ENCODE assay signal across 8 cellular contexts in genomic region chr12:67943295-67943892, GRCh38. TPM values are rescaled to one million over a fixed set of nuclear protein-coding genes. Genes with fewer than 3 reads are reported as not detected.
DNase-seq lines count a peak whose midpoint lies in the region; ATAC-seq and TF ChIP-seq lines count a peak whose summit lies in the region.

No MANE protein-coding gene starts in this region.

- intact Hi-C loops in transverse colon (cut with DNase I; ENCODE audit: low total_unique reads) = loop anchor here (10.0 kb wide), 1 partner anchor 519 kb away; no protein-coding TSS in a partner anchor

- ATAC-seq in GM18907 (IDR thresholded peaks at IDR 0.05; ENCODE audit: unreplicated experiment) = peak; percentile 76
- ATAC-seq in activated T-cell treated with anti-CD3 and anti-CD28 coated beads, Interleukin-2, amount 50 U/mL, for 4 hours = peak; percentile 69 to 80

- H3K27ac ChIP-seq in transverse colon = peak overlapping the region in 1 of 4 donors; percentile 9

- H3K36me3 ChIP-seq in NT2/D1 (ENCODE audit: insufficient read depth, insufficient read length, low read length) (no peaks in the 10 kb centered on the region), transverse colon (no peaks in the 10 kb centered on the region)

- DNase-seq in AG10803 (ENCODE audit: low read depth) (peak; percentile 75), HuH-7 (ENCODE audit: low spot score) (peak; percentile 12), NT2/D1 (ENCODE audit: low read depth, low spot score) (peak; percentile 58), fibroblast of mammary gland (ENCODE audit: low read depth) (peak; percentile 78), nucleus accumbens (lab: John Stamatoyannopoulos, UW) (peak in 35 of 56 donors; percentile 0 to 80 (median 17)), transverse colon (peak; percentile 72)
- DNase-seq in activated T-cell treated with anti-CD3 and anti-CD28 coated beads, Interleukin-2, amount 50 U/mL, for 4 hours = peak; percentile 59

- H3K9ac ChIP-seq in NT2/D1 (ENCODE audit: insufficient read length, low read depth) = no peak overlapping the region

- TF ChIP-seq CTCF in AG10803 (conservative IDR thresholded peaks at IDR 0.05; ENCODE audit: low read length) (peak; percentile 79), fibroblast of mammary gland (conservative IDR thresholded peaks at IDR 0.05; ENCODE audit: control insufficient read depth, insufficient read depth, low read depth, low read length) (peak; percentile 70), transverse colon (IDR thresholded peaks at IDR 0.05) (peak; percentile 74 to 85 (median 79))

- no peaks in the 10 kb centered on the region for H3K36me3 Mint-ChIP-seq in activated T-cell treated with anti-CD3 and anti-CD28 coated beads, Interleukin-2, amount 50 U/mL, for 4 hours (ENCODE audit: insufficient read depth)

- no peaks in the 10 kb centered on the region for H3K4me1 Mint-ChIP-seq in activated T-cell treated with anti-CD3 and anti-CD28 coated beads, Interleukin-2, amount 50 U/mL, for 4 hours (ENCODE audit: low read depth)

- WGBS in transverse colon (ENCODE audit: low coverage in 1 of 2), 2 donors = 11 to 42% methylated on average over 2 to 5 of the region's 5 CpGs

- H3K9me3 ChIP-seq in NT2/D1 (ENCODE audit: insufficient read depth, low read length) = no peaks in the 10 kb centered on the region
- H3K9me3 ChIP-seq in transverse colon = no peaks in the 10 kb centered on the region

- in situ Hi-C loops in transverse colon (cut with MboI; ENCODE audit: low pct_ligation_motif_present in 1 of 4, low pct_unique_long_range_greater_than_20kb in 1 of 4, low sequenced_read_pairs in 3 of 4) = loop anchor here (5.0 to 25.0 kb wide), 7 partner anchors 281 to 589 kb away; no protein-coding TSS in a partner anchor

- no peak overlapping the region for H3K4me3 Mint-ChIP-seq in activated T-cell treated with anti-CD3 and anti-CD28 coated beads, Interleukin-2, amount 50 U/mL, for 4 hours

- no peaks in the 10 kb centered on the region for H3K27me3 ChIP-seq in NT2/D1 (ENCODE audit: insufficient read depth, insufficient read length)
- no peaks in the 10 kb centered on the region for H3K27me3 ChIP-seq in transverse colon

- H3K4me1 ChIP-seq in NT2/D1 (ENCODE audit: insufficient read depth, insufficient read length) (no peaks in the 10 kb centered on the region), transverse colon (peaks cover 7 to 25% (median 16%) of the 10 kb centered on the region in 4 donors)

- TF ChIP-seq EP300 in transverse colon (IDR thresholded peaks at IDR 0.05; ENCODE audit: low read depth) = no peak

- H3K4me3 ChIP-seq in AG10803 (ENCODE audit: low read length) = no peak overlapping the region
- H3K4me3 ChIP-seq in NT2/D1 (ENCODE audit: insufficient read length, low read depth) = no peak overlapping the region
- no peak overlapping the region for H3K4me3 ChIP-seq in fibroblast of mammary gland (ENCODE audit: control insufficient read depth, low read depth, low read length)
- H3K4me3 ChIP-seq in transverse colon = no peak overlapping the region

- TF ChIP-seq POLR2A in transverse colon (IDR thresholded peaks at IDR 0.05) = no peak

- H3K27me3 Mint-ChIP-seq in activated T-cell treated with anti-CD3 and anti-CD28 coated beads, Interleukin-2, amount 50 U/mL, for 4 hours (ENCODE audit: low read depth) = peaks cover 4% of the 10 kb centered on the region

- no peaks in the 10 kb centered on the region for H3K9me3 Mint-ChIP-seq in activated T-cell treated with anti-CD3 and anti-CD28 coated beads, Interleukin-2, amount 50 U/mL, for 4 hours

RNA-seq across cellular contexts. Expression of gene IFNG-AS1, which starts 45.9 kb away (rescaled TPM):
- under 1 TPM in 1 of 3 donors, not detected in 2; 0.95 TPM for total RNA-seq in activated T-cell treated with anti-CD3 and anti-CD28 coated beads, Interleukin-2, amount 50 U/mL, for 4 hours
- 1 to 10 TPM in 1 of 4 donors, under 1 TPM in 1, not detected in 2; 0.68 to 7.1 TPM for total RNA-seq in transverse colon

Comparison
In these comparisons a context has a peak if more than half of its experiments do, and no peak if none do; other contexts are left out.
1. DNase-seq: peak in every context shown above with its lines; median percentile 78 in fibroblast of mammary gland; 75 in AG10803; 72 in transverse colon; 59 in activated T-cell treated with anti-CD3 and anti-CD28 coated beads, Interleukin-2, amount 50 U/mL, for 4 hours; 58 in NT2/D1; 17 in nucleus accumbens; 12 in HuH-7.